In the genomic region with DNA sequence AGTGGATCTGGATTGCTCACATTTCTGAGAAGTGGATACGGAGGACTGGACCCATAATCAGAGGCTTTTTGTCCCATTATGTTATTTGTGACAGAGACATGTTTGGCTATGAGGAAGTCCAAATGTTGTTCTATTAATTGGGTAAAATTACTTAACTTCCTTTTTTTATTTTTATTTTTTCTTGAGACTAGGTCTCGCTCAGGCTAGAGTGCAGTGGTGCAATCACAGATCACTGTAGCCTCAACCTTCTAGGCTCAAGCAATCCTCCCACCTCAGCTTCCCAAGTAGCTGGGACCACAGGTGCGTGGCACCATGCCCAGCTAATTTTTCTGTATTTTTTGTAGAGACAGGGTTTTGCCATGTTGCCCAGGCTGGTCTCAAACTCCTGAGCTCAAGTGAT, we compare ENCODE assay signal across 14 cellular contexts. TPM values are rescaled to one million over a fixed set of nuclear protein-coding genes. Genes with fewer than 3 reads are reported as not detected.
DNase-seq lines count a peak whose midpoint lies in the region; TF ChIP-seq lines count a peak whose summit lies in the region.
"Had no signal": no experiment of that assay in that cellular context is flagged by ENCODE, and none has a peak within 500 bp of the region (broad histone marks: within the 10 kb centered on the region; RNA-seq: fewer than 3 reads in every experiment).

No MANE protein-coding gene starts in this region.

- H3K36me3 Mint-ChIP-seq in CD14-positive monocyte (peaks cover 6 to 27% of the 10 kb centered on the region in 2 donors), H9 (ENCODE audit: insufficient read depth in 1 of 3, low read depth in 3 of 3) (peaks cover 3 to 36% (median 34%) of the 10 kb centered on the region in 3 experiments; a peak in 6 of 7 replicates)

- H3K27ac ChIP-seq in spleen (peak overlapping the region in 4 of 8 donors; percentile 37 to 54 (median 44)), H9 (ENCODE audit: insufficient read length, low read depth, low read length) (no peak overlapping the region)
- H3K27ac ChIP-seq: Peyer's patch had no signal

- intact Hi-C loops in CD14-positive monocyte (cut with micrococcal nuclease): no loop called here
- intact Hi-C loops in spleen (cut with DNase I; ENCODE audit: low total_unique reads): no loop called here

- H3K9me3 Mint-ChIP-seq in CD14-positive monocyte (no peaks in the 10 kb centered on the region), H9 (no peaks in the 10 kb centered on the region)

- H3K79me1 ChIP-seq in H9 (ENCODE audit: insufficient read depth, low read depth, low read length, poor library complexity, severe bottlenecking): no peaks in the 10 kb centered on the region

- no peak for TF ChIP-seq POLR2A in spleen (IDR thresholded peaks at IDR 0.05)

- no peaks in the 10 kb centered on the region for H3K79me2 ChIP-seq in H9 (ENCODE audit: insufficient read depth, low read length)

- H4K91ac ChIP-seq in H9 (ENCODE audit: insufficient read length, low read depth, low read length): no peak overlapping the region

- H2BK15ac ChIP-seq in H9 (ENCODE audit: low read depth, low read length): no peak overlapping the region

- no peaks in the 10 kb centered on the region for H4K20me1 ChIP-seq in H9 (ENCODE audit: control insufficient read depth, insufficient read depth, insufficient read length)

- no peak overlapping the region for H4K8ac ChIP-seq in H9 (replicated peaks; ENCODE audit: insufficient read length, low read depth, low read length)

- H3T11ph ChIP-seq in H9 (ENCODE audit: low read length): no peak overlapping the region

- H3K18ac ChIP-seq in H9 (ENCODE audit: insufficient read length, low read depth, low read length): no peak overlapping the region

- H3K4me3 Mint-ChIP-seq in CD14-positive monocyte: peak overlapping the region in 1 of 2 donors; percentile 67
- no peak overlapping the region for H3K4me3 Mint-ChIP-seq in H9

- H3K4me2 ChIP-seq in H9 (ENCODE audit: insufficient read depth, insufficient read length, low read length): no peak overlapping the region

- H3K27me3 Mint-ChIP-seq in CD14-positive monocyte (ENCODE audit: low read depth in 3 of 3): no peaks in the 10 kb centered on the region
- no peaks in the 10 kb centered on the region for H3K27me3 Mint-ChIP-seq in H9 (ENCODE audit: low read depth)

- no peak overlapping the region for H2BK120ac ChIP-seq in H9 (ENCODE audit: low read depth, low read length, poor library complexity, severe bottlenecking)

- H3K9me3 ChIP-seq in spleen (no peaks in the 10 kb centered on the region), H9 (ENCODE audit: control insufficient read depth, low read depth, low read length) (no peaks in the 10 kb centered on the region)
- H3K9me3 ChIP-seq: Peyer's patch had no signal

- H3K27me3 ChIP-seq in spleen (replicated peaks in 1 of 7) (no peaks in the 10 kb centered on the region), H9 (ENCODE audit: insufficient read depth, low read length) (no peaks in the 10 kb centered on the region)
- H3K27me3 ChIP-seq: Peyer's patch had no signal

- no peak overlapping the region for H3K14ac ChIP-seq in H9 (ENCODE audit: insufficient read depth, low read length)

- H2AFZ ChIP-seq in H9 (ENCODE audit: low read length): no peak overlapping the region

- no peak overlapping the region for H3K56ac ChIP-seq in H9 (ENCODE audit: insufficient read length, low read depth, low read length)

- peak overlapping the region; percentile 51 to 90 (median 82) for H3K27ac Mint-ChIP-seq in CD14-positive monocyte
- H3K27ac Mint-ChIP-seq in H9: no peak overlapping the region

- H2BK12ac ChIP-seq in H9 (ENCODE audit: insufficient read length, low read depth, low read length): no peak overlapping the region

- TF ChIP-seq CTCF in CD14-positive monocyte (IDR thresholded peaks at IDR 0.05) (no peak), spleen (IDR thresholded peaks at IDR 0.05 in 8 of 11, conservative IDR thresholded peaks at IDR 0.05 in 3 of 11) (no peak), H9 (conservative IDR thresholded peaks at IDR 0.05) (no peak)

- no peak overlapping the region for H3K4ac ChIP-seq in H9 (ENCODE audit: low read depth, low read length)

- no peak overlapping the region for H2BK20ac ChIP-seq in H9 (ENCODE audit: low read depth, low read length, poor library complexity, severe bottlenecking)

- H2AK5ac ChIP-seq in H9 (ENCODE audit: insufficient read length, low read length): no peak overlapping the region

- H3K4me1 ChIP-seq in spleen: peaks cover 0 to 34% (median 18%) of the 10 kb centered on the region in 6 donors
- no peaks in the 10 kb centered on the region for H3K4me1 ChIP-seq in H9 (ENCODE audit: insufficient read depth, low read length)
- H3K4me1 ChIP-seq: Peyer's patch had no signal

- peaks cover 48% of the 10 kb centered on the region for H3K4me1 Mint-ChIP-seq in CD14-positive monocyte
- H3K4me1 Mint-ChIP-seq in H9: no peaks in the 10 kb centered on the region

- no peak overlapping the region for H4K5ac ChIP-seq in H9 (ENCODE audit: insufficient read length, low read depth, low read length)

- H3K23ac ChIP-seq in H9 (ENCODE audit: insufficient read length, low read depth, low read length): no peak overlapping the region

- H3K36me3 ChIP-seq in spleen: peaks cover 0 to 11% (median 0%) of the 10 kb centered on the region in 6 donors

- no peak overlapping the region for H2BK5ac ChIP-seq in H9 (ENCODE audit: insufficient read length, low read length)

- H3K9ac ChIP-seq in H9 (ENCODE audit: extremely low read depth, insufficient read length, low read length): no peak overlapping the region

- no peaks in the 10 kb centered on the region for H3K23me2 ChIP-seq in H9 (ENCODE audit: insufficient read length, low read depth, low read length, poor library complexity, severe bottlenecking)

- 47 to 62% (median 52%) methylated on average over 3 of the region's 3 CpGs for WGBS in spleen, 5 donors
- no CpG with 5 or more reads among the region's 3 CpGs for WGBS in H9 (ENCODE audit: extremely low coverage, insufficient read length, low lambda C conversion rate)

- no peak overlapping the region for H3K4me3 ChIP-seq in spleen
- H3K4me3 ChIP-seq: Peyer's patch had no signal

- no peak for DNase-seq in CD14-positive monocyte (ENCODE audit: low spot score)
- peak; percentile 73 for DNase-seq in MV-4-11 (lab: John Stamatoyannopoulos, UW)
- peak; percentile 81 for DNase-seq in SIG-M5 treated with dmso at 0.1 percent for 504 hours (lab: John Stamatoyannopoulos, UW; ENCODE audit: unreplicated experiment)
- peak; percentile 49 for DNase-seq in spleen
- no peak for DNase-seq in ureter (ENCODE audit: low spot score)
- DNase-seq in central memory CD4-positive, alpha-beta T cell: no peak
- DNase-seq in H9: no peak
- DNase-seq: EL; NCI-H146; NCI-H69; NK-92 treated with Interleukin-12 subunit alpha and Interleukin-12 subunit beta, amount 100 ng/mL, for 24 hours; Peyer's patch; SHP77; SW 1271 had no signal

RNA-seq across cellular contexts. Expression of a gene that starts 11.9 kb away (rescaled TPM):
- polyA plus RNA-seq in CD14-positive monocyte (10 to 100 TPM; 11.6 to 32.6 TPM), spleen (1 to 10 TPM; 3.7 to 5.2 (median 4.2) TPM)
- total RNA-seq in spleen (10 to 100 TPM; 23.3 to 59.9 (median 52.3) TPM), ureter (49.9 TPM), H9 (2021) (56.4 and 59.7 TPM in 2 replicates)

RNA-seq across cellular contexts. Expression of a gene that starts 21.9 kb away (rescaled TPM):
- polyA plus RNA-seq in CD14-positive monocyte: 1 to 10 TPM; 5.9 to 6.2 TPM
- total RNA-seq in spleen: 10 to 100 TPM in 1 of 7 donors, 1 to 10 TPM in 6; 3.4 to 12.7 (median 5.9) TPM
- 1 to 10 TPM; 3.7 to 4.5 (median 4.0) TPM for polyA plus RNA-seq in spleen
- total RNA-seq in ureter: 7.4 TPM
- 13.0 and 13.2 TPM in 2 replicates for total RNA-seq in H9 (2021)

Comparison
In these comparisons a context has a peak if more than half of its experiments do, and no peak if none do; other contexts are left out.
1. DNase-seq: peak in MV-4-11 (single experiment), SIG-M5 treated with dmso at 0.1 percent for 504 hours (single experiment) and spleen (single experiment); none in CD14-positive monocyte (single experiment), ureter (single experiment), central memory CD4-positive, alpha-beta T cell (single experiment) and H9 (single experiment).
2. H3K27ac Mint-ChIP-seq: peak in CD14-positive monocyte (7 of 7); none in H9 (0 of 3).